In genomic region chr2:85239102-85239501, GRCh38 we compare ENCODE assay signal across 21 cellular contexts.
"Had no signal": no experiment of that assay in that cellular context is flagged by ENCODE, and none has a peak within 500 bp of the region (broad histone marks: within the 10 kb centered on the region; RNA-seq: fewer than 3 reads in every experiment).

No MANE protein-coding gene starts in this region.

- DNase-seq: erythroblast; foreskin keratinocyte; immature natural killer cell; left ventricle myocardium superior; mesenchymal stem cell; midbrain; ovary; stimulated activated CD4-positive, alpha-beta T cell treated with anti-CD3 and anti-CD28 coated beads, Interleukin-2, amount 100 ng/mL, for 24 hours; stimulated activated CD4-positive, alpha-beta T cell treated with anti-CD3 and anti-CD28 coated beads, Interleukin-4, amount 100 ng/mL, for 4 hours; stimulated activated naive B cell treated with anti-CD40 and anti-IgM and Interleukin-4, amounts not matched to agents 10 μg/mL and 1 μg/mL and 100 μg/mL, for 72 hours; stimulated activated naive CD8-positive, alpha-beta T cell treated with anti-CD3 and anti-CD28 coated beads, Interleukin-15, amount 100 ng/mL, for 72 hours; testis; upper lobe of right lung had no signal

- H3K36me3 ChIP-seq: ovary, prostate gland, tibial nerve, upper lobe of right lung had no signal

- H3K9me3 Mint-ChIP-seq: dendritic cell treated with granulocyte-macrophage colony-stimulating factor and Interleukin-4, amounts not matched to agents 40 ng/mL and 50 ng/mL, for 4 days; immature natural killer cell; nephron; stimulated activated naive B cell treated with anti-CD40 and anti-IgM and Interleukin-4, amounts not matched to agents 10 μg/mL and 1 μg/mL and 100 μg/mL, for 72 hours; stimulated activated naive CD8-positive, alpha-beta T cell treated with anti-CD3 and anti-CD28 coated beads, Interleukin-15, amount 100 ng/mL, for 72 hours had no signal

- H3K4me3 ChIP-seq: lung, ovary, prostate gland, testis, tibial nerve, upper lobe of right lung had no signal

- H3K4me1 Mint-ChIP-seq: immature natural killer cell; stimulated activated naive B cell treated with anti-CD40 and anti-IgM and Interleukin-4, amounts not matched to agents 10 μg/mL and 1 μg/mL and 100 μg/mL, for 72 hours; stimulated activated naive CD8-positive, alpha-beta T cell treated with anti-CD3 and anti-CD28 coated beads, Interleukin-15, amount 100 ng/mL, for 72 hours had no signal

- H3K27me3 ChIP-seq: foreskin keratinocyte, ovary, testis, tibial nerve, upper lobe of right lung had no signal

- H3K36me3 Mint-ChIP-seq: stimulated activated naive B cell treated with anti-CD40 and anti-IgM and Interleukin-4, amounts not matched to agents 10 μg/mL and 1 μg/mL and 100 μg/mL, for 72 hours had no signal

- H3K27ac ChIP-seq: foreskin keratinocyte, ovary, prostate gland, testis, upper lobe of right lung had no signal

- ATAC-seq: left ventricle myocardium superior; sciatic nerve; stimulated activated naive B cell treated with anti-CD40 and anti-IgM and Interleukin-4, amounts not matched to agents 10 μg/mL and 1 μg/mL and 100 μg/mL, for 72 hours; stimulated activated naive CD8-positive, alpha-beta T cell treated with anti-CD3 and anti-CD28 coated beads, Interleukin-15, amount 100 ng/mL, for 72 hours; upper lobe of right lung had no signal

- H3K4me1 ChIP-seq: prostate gland had no signal

- H3K4me3 Mint-ChIP-seq: dendritic cell treated with granulocyte-macrophage colony-stimulating factor and Interleukin-4, amounts not matched to agents 40 ng/mL and 50 ng/mL, for 4 days; immature natural killer cell; nephron; stimulated activated naive B cell treated with anti-CD40 and anti-IgM and Interleukin-4, amounts not matched to agents 10 μg/mL and 1 μg/mL and 100 μg/mL, for 72 hours; stimulated activated naive CD8-positive, alpha-beta T cell treated with anti-CD3 and anti-CD28 coated beads, Interleukin-15, amount 100 ng/mL, for 72 hours had no signal

- H3K9me3 ChIP-seq: ovary, prostate gland, testis, tibial nerve, upper lobe of right lung had no signal

- FAIRE-seq: endothelial cell of umbilical vein, keratinocyte had no signal

- H3K27ac Mint-ChIP-seq: dendritic cell treated with granulocyte-macrophage colony-stimulating factor and Interleukin-4, amounts not matched to agents 40 ng/mL and 50 ng/mL, for 4 days; immature natural killer cell; stimulated activated naive B cell treated with anti-CD40 and anti-IgM and Interleukin-4, amounts not matched to agents 10 μg/mL and 1 μg/mL and 100 μg/mL, for 72 hours; stimulated activated naive CD8-positive, alpha-beta T cell treated with anti-CD3 and anti-CD28 coated beads, Interleukin-15, amount 100 ng/mL, for 72 hours had no signal
